ENCODE assay signal across 9 cellular contexts in genomic region chr15:89912674-89913396, GRCh38.
A peak's percentile ranks its signal among the peaks of the same experiment; 100 is the strongest.
DNase-seq lines count a peak whose midpoint lies in the region; ATAC-seq, FAIRE-seq and TF ChIP-seq lines count a peak whose summit lies in the region.
"Had no signal": no experiment of that assay in that cellular context is flagged by ENCODE, and none has a peak within 500 bp of the region (broad histone marks: within the 10 kb centered on the region; RNA-seq: fewer than 3 reads in every experiment).

TSS of gene ARPIN (minus strand) at chr15:89912952. CDS start at chr15:89912835, 117 bp downstream.

- FAIRE-seq in H54 (lab: Jason Lieb, UNC) (no peak), urothelium cell line (lab: Jason Lieb, UNC) (peak; percentile 44)
- FAIRE-seq: colon had no signal

- H3K36me3 ChIP-seq in WERI-Rb-1, result no peaks in the 10 kb centered on the region
- peaks cover 15 to 17% of the 10 kb centered on the region in 2 donors for H3K36me3 ChIP-seq in muscle layer of duodenum (ENCODE audit: control insufficient read depth in 1 of 2, insufficient read depth in 2 of 2, low read length in 2 of 2)

- TF ChIP-seq CTCF in 22Rv1 (IDR thresholded peaks at IDR 0.05) (no peak), WERI-Rb-1 (IDR thresholded peaks at IDR 0.05; ENCODE audit: low read depth, low read length) (no peak)

- H3K27me3 ChIP-seq in WERI-Rb-1 (ENCODE audit: insufficient read depth, low read depth, severe bottlenecking), result no peaks in the 10 kb centered on the region
- no peaks in the 10 kb centered on the region for H3K27me3 ChIP-seq in muscle layer of duodenum (ENCODE audit: low read depth, low read length)

- H3K4me1 ChIP-seq in muscle layer of duodenum (ENCODE audit: control insufficient read depth in 1 of 2, insufficient read depth in 2 of 2, low read length in 2 of 2), result peaks cover 6 to 11% of the 10 kb centered on the region in 2 donors

- H3K4me3 ChIP-seq in WERI-Rb-1 (ENCODE audit: low read depth, low read length), result peak within 1 kb of the TSS; percentile 73
- H3K4me3 ChIP-seq in muscle layer of duodenum (ENCODE audit: low read depth in 1 of 2, low read length in 2 of 2), result peak within 1 kb of the TSS; percentile 69 to 87

- H3K9me3 ChIP-seq in WERI-Rb-1 (ENCODE audit: severe bottlenecking) (no peaks in the 10 kb centered on the region), muscle layer of duodenum (ENCODE audit: control insufficient read depth in 1 of 2, low read length in 2 of 2) (no peaks in the 10 kb centered on the region)

- H3K27ac ChIP-seq in 22Rv1, result peak within 1 kb of the TSS; percentile 69
- peak within 1 kb of the TSS; percentile 87 for H3K27ac ChIP-seq in WERI-Rb-1
- peak within 1 kb of the TSS; percentile 89 for H3K27ac ChIP-seq in muscle layer of duodenum (ENCODE audit: low read length)

- TF ChIP-seq POLR2A in H54 (IDR thresholded peaks at IDR 0.05; ENCODE audit: low read depth, low read length), result peak; percentile 48

- DNase-seq in H54 (ENCODE audit: insufficient read length, low spot score) (peak; percentile 47), WERI-Rb-1 (peak; percentile 70), fibroblast of peridontal ligament (ENCODE audit: extremely low read depth) (peak; percentile 38), urothelium cell line (ENCODE audit: low spot score) (peak; percentile 82), GM19240 (ENCODE audit: insufficient read length, low spot score) (no peak)

- ATAC-seq in GM21367 (IDR thresholded peaks at IDR 0.05; ENCODE audit: unreplicated experiment), result no peak
